2 cellular contexts compared by ENCODE assay signal in the genomic region with DNA sequence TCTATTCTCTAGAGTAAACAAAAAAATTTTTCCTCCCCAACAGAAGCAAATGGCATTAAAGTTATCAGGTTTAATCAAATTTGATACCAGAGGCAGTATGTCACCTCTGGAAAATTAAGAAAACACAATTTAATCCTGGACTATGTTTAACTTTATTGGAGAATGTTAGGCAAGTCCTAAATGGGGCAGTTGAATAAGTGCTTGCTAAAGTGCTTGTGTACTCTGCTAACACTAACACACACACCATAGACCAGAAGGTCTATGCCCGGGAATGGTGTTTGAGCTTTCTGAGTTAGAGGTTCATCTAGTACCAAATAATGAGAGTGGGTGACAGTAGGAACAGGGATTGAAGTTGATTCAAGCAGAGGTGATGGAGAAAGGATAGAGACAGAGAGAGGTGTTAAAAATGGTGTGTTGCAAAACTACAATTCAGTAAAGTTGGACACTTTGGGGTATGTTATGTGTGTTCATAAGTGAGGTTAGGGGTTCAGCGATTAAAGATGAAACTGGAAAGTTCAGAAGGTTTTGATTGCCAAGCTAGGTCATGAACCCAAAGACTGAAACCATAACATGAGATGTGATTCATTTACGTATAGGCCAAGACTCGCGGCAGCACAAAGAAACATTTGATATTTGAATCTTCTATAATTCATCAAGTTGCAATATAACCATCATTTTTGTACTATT.
A peak's percentile ranks its signal among the peaks of the same experiment; 100 is the strongest.
TF ChIP-seq lines count a peak whose summit lies in the region.

No MANE protein-coding gene starts in this region.

TF ChIP-seq in liver, 16 proteins besides CTCF, POLR2A, EP300 and RAD21:
- TF ChIP-seq HNF4A (conservative IDR thresholded peaks at IDR 0.05) (peak; percentile 26 to 42), HNF4G (IDR thresholded peaks at IDR 0.05) (no peak), TAF1 (conservative IDR thresholded peaks at IDR 0.05) (no peak), RXRA (IDR thresholded peaks at IDR 0.05) (peak; percentile 26 to 30), FOXA1 (IDR thresholded peaks at IDR 0.05) (peak; percentile 66), FOXA2 (IDR thresholded peaks at IDR 0.05) (peak; percentile 89), NR2F2 (IDR thresholded peaks at IDR 0.05) (no peak)

TF ChIP-seq in HepG2, 621 proteins besides CTCF, POLR2A, EP300 and RAD21:
- TF ChIP-seq, protein P1, sequence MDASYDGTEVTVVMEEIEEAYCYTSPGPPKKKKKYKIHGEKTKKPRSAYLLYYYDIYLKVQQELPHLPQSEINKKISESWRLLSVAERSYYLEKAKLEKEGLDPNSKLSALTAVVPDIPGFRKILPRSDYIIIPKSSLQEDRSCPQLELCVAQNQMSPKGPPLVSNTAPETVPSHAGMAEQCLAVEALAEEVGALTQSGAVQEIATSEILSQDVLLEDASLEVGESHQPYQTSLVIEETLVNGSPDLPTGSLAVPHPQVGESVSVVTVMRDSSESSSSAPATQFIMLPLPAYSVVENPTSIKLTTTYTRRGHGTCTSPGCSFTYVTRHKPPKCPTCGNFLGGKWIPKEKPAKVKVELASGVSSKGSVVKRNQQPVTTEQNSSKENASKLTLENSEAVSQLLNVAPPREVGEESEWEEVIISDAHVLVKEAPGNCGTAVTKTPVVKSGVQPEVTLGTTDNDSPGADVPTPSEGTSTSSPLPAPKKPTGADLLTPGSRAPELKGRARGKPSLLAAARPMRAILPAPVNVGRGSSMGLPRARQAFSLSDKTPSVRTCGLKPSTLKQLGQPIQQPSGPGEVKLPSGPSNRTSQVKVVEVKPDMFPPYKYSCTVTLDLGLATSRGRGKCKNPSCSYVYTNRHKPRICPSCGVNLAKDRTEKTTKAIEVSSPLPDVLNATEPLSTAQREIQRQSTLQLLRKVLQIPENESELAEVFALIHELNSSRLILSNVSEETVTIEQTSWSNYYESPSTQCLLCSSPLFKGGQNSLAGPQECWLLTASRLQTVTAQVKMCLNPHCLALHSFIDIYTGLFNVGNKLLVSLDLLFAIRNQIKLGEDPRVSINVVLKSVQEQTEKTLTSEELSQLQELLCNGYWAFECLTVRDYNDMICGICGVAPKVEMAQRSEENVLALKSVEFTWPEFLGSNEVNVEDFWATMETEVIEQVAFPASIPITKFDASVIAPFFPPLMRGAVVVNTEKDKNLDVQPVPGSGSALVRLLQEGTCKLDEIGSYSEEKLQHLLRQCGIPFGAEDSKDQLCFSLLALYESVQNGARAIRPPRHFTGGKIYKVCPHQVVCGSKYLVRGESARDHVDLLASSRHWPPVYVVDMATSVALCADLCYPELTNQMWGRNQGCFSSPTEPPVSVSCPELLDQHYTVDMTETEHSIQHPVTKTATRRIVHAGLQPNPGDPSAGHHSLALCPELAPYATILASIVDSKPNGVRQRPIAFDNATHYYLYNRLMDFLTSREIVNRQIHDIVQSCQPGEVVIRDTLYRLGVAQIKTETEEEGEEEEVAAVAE (CRISPR knock-in tag; IDR thresholded peaks at IDR 0.05; ENCODE audit: borderline replicate concordance): no peak
- TF ChIP-seq, protein P2, sequence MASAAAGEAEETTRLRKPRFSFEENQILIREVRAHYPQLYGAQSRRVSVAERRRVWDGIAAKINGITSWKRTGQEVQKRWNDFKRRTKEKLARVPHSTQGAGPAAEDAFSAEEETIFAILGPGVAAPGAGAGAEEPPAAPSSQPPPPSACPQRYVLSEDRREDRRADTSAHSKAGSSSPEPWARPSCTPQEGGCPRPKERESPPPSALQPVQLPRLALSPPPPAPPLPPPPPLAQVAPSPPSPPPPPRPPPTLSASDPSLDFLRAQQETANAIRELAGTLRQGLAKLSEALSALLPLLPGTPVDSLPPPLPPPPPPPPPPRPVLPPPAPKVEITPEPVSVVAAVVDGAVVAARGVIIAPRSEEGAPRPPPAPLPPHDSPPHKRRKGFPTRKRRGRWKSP (CRISPR knock-in tag; IDR thresholded peaks at IDR 0.05): no peak
- TF ChIP-seq, protein P3, sequence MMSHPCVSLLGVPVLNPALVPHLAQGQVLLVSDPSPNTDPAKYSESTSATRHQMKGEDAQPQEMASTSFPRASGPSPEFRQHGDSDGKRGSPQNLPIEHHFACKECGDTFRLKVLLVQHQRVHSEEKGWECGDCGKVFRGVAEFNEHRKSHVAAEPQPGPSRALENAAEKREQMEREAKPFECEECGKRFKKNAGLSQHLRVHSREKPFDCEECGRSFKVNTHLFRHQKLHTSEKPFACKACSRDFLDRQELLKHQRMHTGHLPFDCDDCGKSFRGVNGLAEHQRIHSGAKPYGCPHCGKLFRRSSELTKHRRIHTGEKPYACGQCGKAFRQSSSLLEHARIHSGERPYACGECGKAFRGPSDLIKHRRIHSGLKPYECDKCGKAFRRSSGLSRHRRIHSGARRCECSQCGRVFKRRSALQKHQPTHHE (CRISPR knock-in tag; IDR thresholded peaks at IDR 0.05; ENCODE audit: borderline replicate concordance): no peak
- TF ChIP-seq MAFF (IDR thresholded peaks at IDR 0.05; ENCODE audit: low read depth, low read length) (no peak), ZNF737 (CRISPR knock-in tag; IDR thresholded peaks at IDR 0.05; ENCODE audit: borderline replicate concordance) (no peak), PRMT3 (CRISPR knock-in tag; IDR thresholded peaks at IDR 0.05; ENCODE audit: borderline replicate concordance, low read depth) (no peak), FOSL2 (CRISPR knock-in tag; IDR thresholded peaks at IDR 0.05) (no peak), ZNF143 (CRISPR knock-in tag; IDR thresholded peaks at IDR 0.05) (no peak), ZBTB42 (CRISPR knock-in tag; IDR thresholded peaks at IDR 0.05) (no peak)
- TF ChIP-seq, protein P4, sequence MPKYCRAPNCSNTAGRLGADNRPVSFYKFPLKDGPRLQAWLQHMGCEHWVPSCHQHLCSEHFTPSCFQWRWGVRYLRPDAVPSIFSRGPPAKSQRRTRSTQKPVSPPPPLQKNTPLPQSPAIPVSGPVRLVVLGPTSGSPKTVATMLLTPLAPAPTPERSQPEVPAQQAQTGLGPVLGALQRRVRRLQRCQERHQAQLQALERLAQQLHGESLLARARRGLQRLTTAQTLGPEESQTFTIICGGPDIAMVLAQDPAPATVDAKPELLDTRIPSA (CRISPR knock-in tag; IDR thresholded peaks at IDR 0.05; ENCODE audit: borderline replicate concordance): no peak
- TF ChIP-seq, protein P5, sequence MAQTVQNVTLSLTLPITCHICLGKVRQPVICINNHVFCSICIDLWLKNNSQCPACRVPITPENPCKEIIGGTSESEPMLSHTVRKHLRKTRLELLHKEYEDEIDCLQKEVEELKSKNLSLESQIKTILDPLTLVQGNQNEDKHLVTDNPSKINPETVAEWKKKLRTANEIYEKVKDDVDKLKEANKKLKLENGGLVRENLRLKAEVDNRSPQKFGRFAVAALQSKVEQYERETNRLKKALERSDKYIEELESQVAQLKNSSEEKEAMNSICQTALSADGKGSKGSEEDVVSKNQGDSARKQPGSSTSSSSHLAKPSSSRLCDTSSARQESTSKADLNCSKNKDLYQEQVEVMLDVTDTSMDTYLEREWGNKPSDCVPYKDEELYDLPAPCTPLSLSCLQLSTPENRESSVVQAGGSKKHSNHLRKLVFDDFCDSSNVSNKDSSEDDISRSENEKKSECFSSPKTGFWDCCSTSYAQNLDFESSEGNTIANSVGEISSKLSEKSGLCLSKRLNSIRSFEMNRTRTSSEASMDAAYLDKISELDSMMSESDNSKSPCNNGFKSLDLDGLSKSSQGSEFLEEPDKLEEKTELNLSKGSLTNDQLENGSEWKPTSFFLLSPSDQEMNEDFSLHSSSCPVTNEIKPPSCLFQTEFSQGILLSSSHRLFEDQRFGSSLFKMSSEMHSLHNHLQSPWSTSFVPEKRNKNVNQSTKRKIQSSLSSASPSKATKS (CRISPR knock-in tag; IDR thresholded peaks at IDR 0.05): no peak
TF ChIP-seq in HepG2: peak in this region for 0.
